Comparison of ENCODE assay signal across 1 cellular context in genomic region chr11:67644042-67644441, GRCh38.
TF ChIP-seq lines count a peak whose summit lies in the region.

No MANE protein-coding gene starts in this region.

TF ChIP-seq in GM23338, 12 proteins besides CTCF, POLR2A, EP300 and RAD21 (continued from another document):
- TF ChIP-seq REST (IDR thresholded peaks at IDR 0.05; ENCODE audit: unreplicated experiment) (no peak), EZH2 (IDR thresholded peaks at IDR 0.05; ENCODE audit: low read depth, unreplicated experiment) (no peak), POLR2AphosphoS5 (IDR thresholded peaks at IDR 0.05; ENCODE audit: low read depth) (no peak), ETS1 (IDR thresholded peaks at IDR 0.05) (no peak), JUNB (IDR thresholded peaks at IDR 0.05; ENCODE audit: unreplicated experiment) (no peak), ZNF331 (CRISPR knock-in tag; IDR thresholded peaks at IDR 0.05; ENCODE audit: low read depth) (no peak), ZNF114 (CRISPR knock-in tag; IDR thresholded peaks at IDR 0.05) (no peak)
